32 cellular contexts compared by ENCODE assay signal in genomic region chr17:45693792-45694191, GRCh38.
DNase-seq lines count a peak whose midpoint lies in the region; ATAC-seq, FAIRE-seq and TF ChIP-seq lines count a peak whose summit lies in the region.
"Had no signal": no experiment of that assay in that cellular context is flagged by ENCODE, and none has a peak within 500 bp of the region (broad histone marks: within the 10 kb centered on the region; RNA-seq: fewer than 3 reads in every experiment).

No MANE protein-coding gene starts in this region.

- H2AFZ ChIP-seq in HepG2 (ENCODE audit: low read length) (no peak overlapping the region), K562 (ENCODE audit: low read depth, low read length) (no peak overlapping the region)

- intact Hi-C loops in HepG2 (cut with micrococcal nuclease; ENCODE audit: unreplicated experiment), result no loop called here
- intact Hi-C loops in right lobe of liver (cut with DNase I), result no loop called here
- intact Hi-C loops in K562 (cut with micrococcal nuclease), result no loop called here

- no peak overlapping the region for H3K9ac ChIP-seq in HepG2 (ENCODE audit: insufficient read depth, low read depth, low read length)
- H3K9ac ChIP-seq in K562 (ENCODE audit: insufficient read depth in 1 of 2, low read depth in 2 of 2, low read length in 2 of 2), result no peak overlapping the region
- H3K9ac ChIP-seq: BLaER1; BLaER1 treated with 17β-estradiol and CSF1 and Interleukin-3, amounts not matched to agents 10 nM and 100 nM had no signal

- CTCF ChIA-PET in HepG2 (lab: Yijun Ruan, JAX; ENCODE audit: low intra/inter-chr PET ratio, low total read pairs) (no interaction called here), A549 (lab: Yijun Ruan, JAX) (no interaction called here), K562 (lab: Yijun Ruan, JAX; ENCODE audit: low intra/inter-chr PET ratio) (no interaction called here)

- DNase-seq in HepG2 (ENCODE audit: low spot score) (no peak), right lobe of liver (no peak), A549 (ENCODE audit: low read depth in 1 of 2, low spot score in 1 of 2) (no peak), K562 (ENCODE audit: extremely low read depth in 1 of 4, low spot score in 3 of 4) (no peak), NCI-H524 treated with DMSO at 0.1 percent for 48 hours (lab: John Stamatoyannopoulos, UW) (no peak)
- DNase-seq in stimulated activated CD4-positive, alpha-beta T cell treated with anti-CD3 and anti-CD28 coated beads, Interleukin-1b, Interleukin-23, amount 100 ng/mL, for 48 hours, result no peak
- DNase-seq: 8988T; ACHN; AML-193; BE2C; C1 segment of cervical spinal cord; Caco-2; Calu3; CD4-positive, alpha-beta memory T cell; CD4-positive, alpha-beta T cell; CD4-positive, CD25-positive, alpha-beta regulatory T cell; CD8-positive, alpha-beta memory T cell; CD8-positive, alpha-beta T cell; COR-L47; DMS 273 treated with DMSO at 0.1 percent for 48 hours; DMS153; DMS53; DMS79; DMS79 treated with DMSO at 0.1 percent for 48 hours; DND-41; EL had no signal

- no peak for TF ChIP-seq RAD21 in HepG2 (CRISPR knock-in tag; IDR thresholded peaks at IDR 0.05)
- no peak for TF ChIP-seq RAD21 in A549 (conservative IDR thresholded peaks at IDR 0.05 in 1 of 2, IDR thresholded peaks at IDR 0.05 in 1 of 2)
- TF ChIP-seq RAD21 in K562 (CRISPR knock-in tag; conservative IDR thresholded peaks at IDR 0.05 in 1 of 2, IDR thresholded peaks at IDR 0.05 in 1 of 2), result no peak

- H3K4me2 ChIP-seq in HepG2 (ENCODE audit: low read depth, low read length) (no peak overlapping the region), A549 (no peak overlapping the region), K562 (ENCODE audit: insufficient read depth, low read length) (no peak overlapping the region)
- H3K4me2 ChIP-seq: BLaER1; BLaER1 treated with 17β-estradiol and CSF1 and Interleukin-3, amounts not matched to agents 10 nM and 100 nM had no signal

- in situ Hi-C loops in HepG2 (cut with HindIII; ENCODE audit: extremely low pct_ligation_motif_present, low pct_unique_long_range_greater_than_20kb) (no loop called here), K562 (cut with MboI) (no loop called here)

- H3K9me3 ChIP-seq in HepG2 (ENCODE audit: low read length), result no peaks in the 10 kb centered on the region
- H3K9me3 ChIP-seq in right lobe of liver, result no peaks in the 10 kb centered on the region
- no peaks in the 10 kb centered on the region for H3K9me3 ChIP-seq in A549
- no peaks in the 10 kb centered on the region for H3K9me3 ChIP-seq in K562 (replicated peaks; ENCODE audit: control insufficient read depth, insufficient read depth, low read depth, low read length)
- H3K9me3 ChIP-seq: BE2C, BLaER1, Caco-2 had no signal

- no peaks in the 10 kb centered on the region for H3K9me1 ChIP-seq in K562 (ENCODE audit: control insufficient read depth, insufficient read depth, low read length)

- H3K36me3 ChIP-seq in HepG2 (replicated peaks in 1 of 2; ENCODE audit: control insufficient read depth in 1 of 2, insufficient read depth in 2 of 2, low read length in 2 of 2), result no peaks in the 10 kb centered on the region
- H3K36me3 ChIP-seq in right lobe of liver, result no peaks in the 10 kb centered on the region
- H3K36me3 ChIP-seq in K562 (ENCODE audit: control insufficient read depth, insufficient read depth, low read length), result no peaks in the 10 kb centered on the region
- H3K36me3 ChIP-seq: BE2C; BLaER1; BLaER1 treated with 17β-estradiol and CSF1 and Interleukin-3, amounts not matched to agents 10 nM and 100 nM had no signal

- TF ChIP-seq CTCF in HepG2 (CRISPR knock-in tag; IDR thresholded peaks at IDR 0.05) (no peak), right lobe of liver (IDR thresholded peaks at IDR 0.05) (no peak), A549 (IDR thresholded peaks at IDR 0.05) (no peak), K562 (IDR thresholded peaks at IDR 0.05 in 2 of 3, conservative IDR thresholded peaks at IDR 0.05 in 1 of 3; ENCODE audit: insufficient read depth in 2 of 3, low read depth in 1 of 3, low read length in 3 of 3) (no peak)

- no peak overlapping the region for H3K27ac ChIP-seq in HepG2 (ENCODE audit: extremely low read length, insufficient read depth, low read length)
- H3K27ac ChIP-seq in right lobe of liver, result no peak overlapping the region
- no peak overlapping the region for H3K27ac ChIP-seq in A549
- no peak overlapping the region for H3K27ac ChIP-seq in K562 (ENCODE audit: extremely low read depth, low read depth, low read length)
- H3K27ac ChIP-seq: 22Rv1; BLaER1; BLaER1 treated with 17β-estradiol and CSF1 and Interleukin-3, amounts not matched to agents 10 nM and 100 nM; C4-2B had no signal

- ATAC-seq in HepG2 (no peak), right lobe of liver (no peak), A549 (no peak), K562 (no peak)
- ATAC-seq: CD8-positive, alpha-beta T cell had no signal

- TF ChIP-seq POLR2A in HepG2 (IDR thresholded peaks at IDR 0.05; ENCODE audit: insufficient read depth in 1 of 2, low read depth in 2 of 2, low read length in 2 of 2) (no peak), right lobe of liver (IDR thresholded peaks at IDR 0.05) (no peak), A549 (IDR thresholded peaks at IDR 0.05; ENCODE audit: low read length) (no peak), K562 (conservative IDR thresholded peaks at IDR 0.05) (no peak)

- H3K4me1 ChIP-seq in HepG2 (ENCODE audit: insufficient read depth, low read length) (no peaks in the 10 kb centered on the region), right lobe of liver (no peaks in the 10 kb centered on the region), A549 (no peaks in the 10 kb centered on the region), K562 (replicated peaks in 1 of 2; ENCODE audit: control insufficient read depth in 2 of 2, insufficient read depth in 2 of 2, low read length in 2 of 2) (no peaks in the 10 kb centered on the region)
- H3K4me1 ChIP-seq: BE2C, Caco-2 had no signal

- H3K27me3 ChIP-seq in HepG2 (ENCODE audit: control insufficient read depth in 1 of 2, insufficient read depth in 2 of 2, low read length in 2 of 2), result peaks cover 5 to 44% of the 10 kb centered on the region in 2 experiments
- no peaks in the 10 kb centered on the region for H3K27me3 ChIP-seq in right lobe of liver
- H3K27me3 ChIP-seq in K562 (ENCODE audit: control insufficient read depth in 2 of 2, insufficient read depth in 2 of 2, low read length in 2 of 2), result peaks cover 14 to 25% of the 10 kb centered on the region in 2 experiments; a peak in 4 of 5 replicates
- H3K27me3 ChIP-seq: BE2C; BLaER1; BLaER1 treated with 17β-estradiol and CSF1 and Interleukin-3, amounts not matched to agents 10 nM and 100 nM had no signal

- FAIRE-seq in HepG2 (lab: Jason Lieb, UNC) (no peak), A549 (lab: Jason Lieb, UNC) (peak; percentile 84), K562 (lab: Jason Lieb, UNC) (no peak)
- FAIRE-seq: A204.1, D721Med had no signal

- TF ChIP-seq EP300 in HepG2 (IDR thresholded peaks at IDR 0.05; ENCODE audit: low read depth in 2 of 2, low read length in 2 of 2) (no peak), HepG2 (CRISPR knock-in tag; IDR thresholded peaks at IDR 0.05; ENCODE audit: borderline replicate concordance) (no peak), A549 (IDR thresholded peaks at IDR 0.05) (no peak), K562 (IDR thresholded peaks at IDR 0.05; ENCODE audit: low read length) (no peak)

- H4K20me1 ChIP-seq in HepG2 (ENCODE audit: insufficient read depth, low read length) (no peaks in the 10 kb centered on the region; the same call in 1 of the 2 replicates), K562 (replicated peaks; ENCODE audit: control insufficient read depth, insufficient read depth, low read length) (no peaks in the 10 kb centered on the region)
- H4K20me1 ChIP-seq: BLaER1 had no signal

- no peaks in the 10 kb centered on the region for H3K79me2 ChIP-seq in HepG2 (ENCODE audit: insufficient read depth, low read length)
- no peaks in the 10 kb centered on the region for H3K79me2 ChIP-seq in K562 (ENCODE audit: control insufficient read depth, insufficient read depth, low read length)

- BruUV-seq in HepG2 (replicated peaks; lab: Mats Ljungman, UMichigan) (no TSS peak), K562 (replicated peaks; lab: Mats Ljungman, UMichigan) (no TSS peak)

- H3K4me3 ChIP-seq in HepG2 (replicated peaks in 1 of 3; ENCODE audit: insufficient read depth in 1 of 3, low read depth in 2 of 3, low read length in 3 of 3) (no peak overlapping the region), right lobe of liver (no peak overlapping the region), A549 (no peak overlapping the region), K562 (no peak overlapping the region)
- H3K4me3 ChIP-seq: BLaER1; BLaER1 treated with 17β-estradiol and CSF1 and Interleukin-3, amounts not matched to agents 10 nM and 100 nM had no signal

- POLR2A ChIA-PET in HepG2 (lab: Yijun Ruan, JAX) (no interaction called here), A549 (lab: Yijun Ruan, JAX) (no interaction called here), K562 (lab: Yijun Ruan, JAX) (no interaction called here)

TF ChIP-seq in HepG2, 621 proteins besides CTCF, POLR2A, EP300 and RAD21:
- TF ChIP-seq ZNF296 (CRISPR knock-in tag; conservative IDR thresholded peaks at IDR 0.05) (no peak), NFE2L2 (IDR thresholded peaks at IDR 0.05; ENCODE audit: low read length) (peak; percentile 65)

TF ChIP-seq in A549, 52 proteins besides CTCF, POLR2A, EP300 and RAD21:
- TF ChIP-seq NFE2L2 (conservative IDR thresholded peaks at IDR 0.05; ENCODE audit: low read length), result peak; percentile 39; the same call in 1 of the 2 replicates
- no peak for TF ChIP-seq CEBPB (IDR thresholded peaks at IDR 0.05)
- peak; percentile 62 for TF ChIP-seq MAFK (IDR thresholded peaks at IDR 0.05; ENCODE audit: partially characterized antibody)
- no peak for TF ChIP-seq EHMT2 (IDR thresholded peaks at IDR 0.05; ENCODE audit: low read depth)

TF ChIP-seq in K562, 482 proteins besides CTCF, POLR2A, EP300 and RAD21:
- TF ChIP-seq MAFF (IDR thresholded peaks at IDR 0.05; ENCODE audit: low read length) (peak; percentile 22; the same call in 1 of the 2 replicates), C11orf30 (IDR thresholded peaks at IDR 0.05; ENCODE audit: low read depth) (peak; percentile 53), NFE2 (IDR thresholded peaks at IDR 0.05; ENCODE audit: low read depth) (peak; percentile 50; the same call in 1 of the 2 replicates), MAFG (tag; conservative IDR thresholded peaks at IDR 0.05) (peak; percentile 37; the same call in 1 of the 2 replicates), ASH1L (IDR thresholded peaks at IDR 0.05; ENCODE audit: borderline replicate concordance, low read depth, partially characterized antibody) (no peak), ZNF316 (IDR thresholded peaks at IDR 0.05) (peak; percentile 61; the same call in 1 of the 2 replicates), NFE2L1 (tag; IDR thresholded peaks at IDR 0.05; ENCODE audit: borderline replicate concordance, low read depth) (peak; percentile 46; the same call in 1 of the 2 replicates), ZBTB17 (CRISPR knock-in tag; IDR thresholded peaks at IDR 0.05) (no peak), ZBTB8A (IDR thresholded peaks at IDR 0.05; ENCODE audit: partially characterized antibody) (no peak)

Comparison
In these comparisons a context has a peak if more than half of its experiments do, and no peak if none do; other contexts are left out.
1. Of the 241 proteins assayed by ChIP-seq in both HepG2 and K562: peak only in HepG2: none; only in K562: MAFF, MAFG, NFE2 and NFE2L1; in both: none; in neither: 237.